Comparison of ENCODE assay signal across 8 cellular contexts in the genomic region with DNA sequence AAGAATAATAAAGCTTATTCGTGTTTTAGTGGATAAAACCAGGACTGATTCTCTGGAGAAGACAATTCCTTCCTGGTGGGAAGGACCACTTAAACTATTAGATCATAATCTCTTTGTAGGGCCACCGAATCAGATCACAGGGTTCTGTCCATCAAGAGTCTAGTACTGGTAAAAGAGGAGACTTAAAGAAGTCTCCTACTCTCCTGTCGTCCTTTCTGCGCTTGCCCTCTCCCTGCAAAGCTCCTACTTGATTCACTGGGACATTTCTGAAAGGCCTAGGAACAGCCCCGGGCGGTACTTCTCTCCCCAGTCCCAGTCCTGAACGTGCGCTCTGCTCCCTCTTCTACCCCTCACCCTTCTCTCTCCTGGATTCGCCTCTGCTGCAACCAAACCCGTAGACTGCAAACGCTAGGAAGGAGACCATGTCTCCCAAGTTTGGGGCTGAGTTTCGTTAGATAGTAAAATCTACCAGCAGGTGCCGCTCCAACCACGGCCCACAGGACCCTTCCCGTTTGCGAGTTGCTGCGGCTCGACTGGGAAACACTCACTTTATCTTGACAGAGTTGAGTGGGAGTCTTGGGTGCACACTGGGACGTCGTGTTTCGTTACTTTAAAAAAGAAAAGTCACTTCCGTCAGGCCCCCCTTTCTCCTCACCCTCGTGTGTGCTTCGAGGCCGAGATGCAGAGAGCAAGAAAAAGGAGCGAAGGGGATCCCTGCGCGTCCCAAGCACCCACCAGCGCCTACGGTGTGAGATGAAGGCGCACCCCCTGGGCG. TPM values are rescaled to one million over a fixed set of nuclear protein-coding genes. Genes with fewer than 3 reads are reported as not detected.
DNase-seq lines count a peak whose midpoint lies in the region; ATAC-seq, FAIRE-seq and TF ChIP-seq lines count a peak whose summit lies in the region.

No MANE protein-coding gene starts in this region.

- peaks cover 2% of the 10 kb centered on the region for H3K36me3 Mint-ChIP-seq in activated naive CD8-positive, alpha-beta T cell

- H3K4me3 ChIP-seq in heart right ventricle: peak overlapping the region in 9 of 10 donors; percentile 22 to 46 (median 41)
- peak overlapping the region in 1 of 2 donors; percentile 17 for H3K4me3 ChIP-seq in prostate gland

- TF ChIP-seq CTCF in heart right ventricle (IDR thresholded peaks at IDR 0.05): peak in 8 of 9 donors; percentile 30 to 76 (median 69)
- TF ChIP-seq CTCF in prostate gland (IDR thresholded peaks at IDR 0.05): peak in 3 of 4 experiments; percentile 44 to 51 (median 46)

- H3K27ac Mint-ChIP-seq in activated naive CD8-positive, alpha-beta T cell: peak overlapping the region; percentile 1

- peak; percentile 70 to 90 (median 77) for ATAC-seq in heart right ventricle

- FAIRE-seq in urothelium cell line (lab: Jason Lieb, UNC): peak; percentile 94

- DNase-seq in DMS 273 treated with DMSO at 0.1 percent for 48 hours (lab: John Stamatoyannopoulos, UW): peak; percentile 46
- DNase-seq in LHCN-M2 (ENCODE audit: low read depth): peak; percentile 32
- peak; percentile 66 for DNase-seq in SK-N-DZ (ENCODE audit: low spot score)
- DNase-seq in heart right ventricle: peak; percentile 56 to 61
- DNase-seq in prostate gland (ENCODE audit: low spot score): peak; percentile 48
- peak; percentile 81 for DNase-seq in urothelium cell line (ENCODE audit: low spot score)
- no peak for DNase-seq in epidermal melanocyte (ENCODE audit: insufficient read length, low spot score)

- H3K4me1 Mint-ChIP-seq in activated naive CD8-positive, alpha-beta T cell (ENCODE audit: low read depth): peaks cover 15% of the 10 kb centered on the region

- 5 to 6% methylated on average over 32 of the region's 32 CpGs for WGBS in heart right ventricle, 2 donors
- WGBS in prostate gland: 5% methylated on average over 31 of the region's 32 CpGs

- peaks cover 10 to 79% (median 69%) of the 10 kb centered on the region in 7 donors for H3K27me3 ChIP-seq in heart right ventricle
- peaks cover 10% of the 10 kb centered on the region for H3K27me3 ChIP-seq in prostate gland (replicated peaks; ENCODE audit: insufficient read depth)

- no peak overlapping the region for H3K27ac ChIP-seq in heart right ventricle
- no peak overlapping the region for H3K27ac ChIP-seq in prostate gland

- H3K4me3 Mint-ChIP-seq in activated naive CD8-positive, alpha-beta T cell: peak overlapping the region; percentile 85

- peaks cover 2 to 26% (median 11%) of the 10 kb centered on the region in 9 donors for H3K4me1 ChIP-seq in heart right ventricle
- no peaks in the 10 kb centered on the region for H3K4me1 ChIP-seq in prostate gland (replicated peaks)

- intact Hi-C loops in heart right ventricle (cut with DNase I): loop anchor here in 9 of 10 donors (1.0 to 10.0 kb wide), 11 partner anchors 73 to 445 kb away; no protein-coding TSS in a partner anchor
- intact Hi-C loops in prostate gland (cut with DNase I): loop anchor here (10.0 kb wide), 1 partner anchor 135 kb away; no protein-coding TSS in a partner anchor

- TF ChIP-seq POLR2A in prostate gland (IDR thresholded peaks at IDR 0.05): no peak

- no peaks in the 10 kb centered on the region for H3K9me3 Mint-ChIP-seq in activated naive CD8-positive, alpha-beta T cell (ENCODE audit: low read depth)

- H3K9me3 ChIP-seq in heart right ventricle (no peaks in the 10 kb centered on the region), prostate gland (no peaks in the 10 kb centered on the region)

- peaks cover 38% of the 10 kb centered on the region for H3K27me3 Mint-ChIP-seq in activated naive CD8-positive, alpha-beta T cell

- no peaks in the 10 kb centered on the region for H3K36me3 ChIP-seq in heart right ventricle
- H3K36me3 ChIP-seq in prostate gland: no peaks in the 10 kb centered on the region

RNA-seq across cellular contexts. Expression of gene FIGLA, which starts 1.0 kb away (rescaled TPM):
- total RNA-seq in LHCN-M2 (2014; rRNA removed): not detected in 2 replicates
- polyA plus RNA-seq in LHCN-M2 (2012): not detected
- polyA plus RNA-seq in SK-N-DZ (2014; cell fraction: cytosol; rRNA removed): not detected in 2 replicates
- not detected in 2 replicates for polyA plus RNA-seq in SK-N-DZ (2014; cell fraction: nucleus; rRNA removed)
- total RNA-seq in heart right ventricle: under 1 TPM in 1 of 10 donors, not detected in 9; 0.36 TPM
- under 1 TPM in 1 of 2 donors, not detected in 1; 0.51 TPM for polyA plus RNA-seq in heart right ventricle
- not detected for total RNA-seq in prostate gland

RNA-seq across cellular contexts. Expression of gene ADD2, which starts 21.5 kb away (rescaled TPM):
- total RNA-seq in LHCN-M2 (2014; rRNA removed) (not detected in 2 replicates), heart right ventricle (1 to 10 TPM in 9 of 10 donors, under 1 TPM in 1; 0.92 to 5.7 (median 2.8) TPM), prostate gland (1 to 10 TPM in 1 of 2 donors, under 1 TPM in 1; 0.32 to 3.1 TPM)
- polyA plus RNA-seq in LHCN-M2 (2012): not detected
- polyA plus RNA-seq in SK-N-DZ (2014; cell fraction: cytosol; rRNA removed): 27.8 and 29.3 TPM in 2 replicates
- polyA plus RNA-seq in SK-N-DZ (2014; cell fraction: nucleus; rRNA removed): 19.0 and 32.6 TPM in 2 replicates
- 1 to 10 TPM in 1 of 2 donors, under 1 TPM in 1; 0.16 to 1.2 TPM for polyA plus RNA-seq in heart right ventricle

RNA-seq across cellular contexts. Expression of gene CLEC4F, which starts 30.9 kb away (rescaled TPM):
- total RNA-seq in LHCN-M2 (2014; rRNA removed): not detected in 2 replicates
- not detected for polyA plus RNA-seq in LHCN-M2 (2012)
- 3.1 and 3.9 TPM in 2 replicates for polyA plus RNA-seq in SK-N-DZ (2014; cell fraction: cytosol; rRNA removed)
- polyA plus RNA-seq in SK-N-DZ (2014; cell fraction: nucleus; rRNA removed): 19.4 and 38.4 TPM in 2 replicates
- 1 to 10 TPM in 1 of 10 donors, under 1 TPM in 7, not detected in 2; 0.16 to 1.1 (median 0.30) TPM for total RNA-seq in heart right ventricle
- polyA plus RNA-seq in heart right ventricle: 1 to 10 TPM in 1 of 2 donors, under 1 TPM in 1; 0.06 to 2.4 TPM
- under 1 TPM in 1 of 2 donors, not detected in 1; 0.23 TPM for total RNA-seq in prostate gland

RNA-seq across cellular contexts. Expression of gene CD207, which starts 46.1 kb away (rescaled TPM):
- total RNA-seq in LHCN-M2 (2014; rRNA removed): not detected in 2 replicates
- polyA plus RNA-seq in LHCN-M2 (2012): not detected
- polyA plus RNA-seq in SK-N-DZ (2014; cell fraction: cytosol; rRNA removed): 1.5 and 2.0 TPM in 2 replicates
- 4.7 and 5.3 TPM in 2 replicates for polyA plus RNA-seq in SK-N-DZ (2014; cell fraction: nucleus; rRNA removed)
- total RNA-seq in heart right ventricle: 1 to 10 TPM in 1 of 10 donors, under 1 TPM in 4, not detected in 5; 0.25 to 1.1 (median 0.38) TPM
- polyA plus RNA-seq in heart right ventricle: under 1 TPM; 0.03 to 0.80 TPM
- total RNA-seq in prostate gland: under 1 TPM; 0.23 to 0.28 TPM
